In genomic region chr2:225011585-225011984, GRCh38 we compare ENCODE assay signal across 1 cellular context.
TF ChIP-seq lines count a peak whose summit lies in the region.

No MANE protein-coding gene starts in this region.

TF ChIP-seq in endothelial cell of umbilical vein, 7 proteins besides CTCF, POLR2A, EP300 and RAD21:
- TF ChIP-seq POLR2AphosphoS5 (IDR thresholded peaks at IDR 0.05; ENCODE audit: insufficient read depth, low read depth, low read length), result no peak
- no peak for TF ChIP-seq MYC (IDR thresholded peaks at IDR 0.05; ENCODE audit: low read depth, low read length)
- no peak for TF ChIP-seq EZH2 (IDR thresholded peaks at IDR 0.05; ENCODE audit: borderline replicate concordance, low read depth, low read length, severe bottlenecking)
- no peak for TF ChIP-seq FOS (IDR thresholded peaks at IDR 0.05; ENCODE audit: borderline replicate concordance, insufficient read depth, low read length)
- TF ChIP-seq MAX (IDR thresholded peaks at IDR 0.05; ENCODE audit: insufficient read depth, insufficient read length), result no peak
- TF ChIP-seq JUN (IDR thresholded peaks at IDR 0.05; ENCODE audit: borderline replicate concordance, insufficient read depth, insufficient read length, low read depth), result no peak
- TF ChIP-seq GATA2 (IDR thresholded peaks at IDR 0.05; ENCODE audit: insufficient read depth, insufficient read length, low read depth, low read length), result no peak
TF ChIP-seq in endothelial cell of umbilical vein: peak in this region for 0.
